ENCODE assay signal across 32 cellular contexts in genomic region chr1:4599951-4600481, GRCh38. TPM values are rescaled to one million over a fixed set of nuclear protein-coding genes. Genes with fewer than 3 reads are reported as not detected.
DNase-seq lines count a peak whose midpoint lies in the region; FAIRE-seq and TF ChIP-seq lines count a peak whose summit lies in the region.
"Had no signal": no experiment of that assay in that cellular context is flagged by ENCODE, and none has a peak within 500 bp of the region (broad histone marks: within the 10 kb centered on the region; RNA-seq: fewer than 3 reads in every experiment).

No MANE protein-coding gene starts in this region.

- peak overlapping the region; percentile 26 for H2BK15ac ChIP-seq in neuronal stem cell (ENCODE audit: low read length)

- H3K36me3 ChIP-seq in endodermal cell (ENCODE audit: control insufficient read depth, insufficient read depth, low read length) (no peaks in the 10 kb centered on the region), neuronal stem cell (replicated peaks in 1 of 2; ENCODE audit: control insufficient read depth in 2 of 2, insufficient read depth in 2 of 2, low read length in 2 of 2) (no peaks in the 10 kb centered on the region), kidney (ENCODE audit: control insufficient read depth in 1 of 2, insufficient read depth in 2 of 2, low read length in 2 of 2) (no peaks in the 10 kb centered on the region)
- H3K36me3 ChIP-seq: BLaER1 had no signal

- H4K8ac ChIP-seq in neuronal stem cell (ENCODE audit: low read depth, low read length) = no peak overlapping the region

- H4K91ac ChIP-seq in neuronal stem cell (ENCODE audit: low read depth, low read length, poor library complexity) = no peak overlapping the region

- H2BK5ac ChIP-seq in neuronal stem cell (ENCODE audit: low read length) = peak overlapping the region; percentile 25

- H3K4me3 Mint-ChIP-seq in endodermal cell = no peak overlapping the region
- no peak overlapping the region for H3K4me3 Mint-ChIP-seq in immature natural killer cell
- H3K4me3 Mint-ChIP-seq: CD4-positive, alpha-beta T cell; HFFc6 had no signal

- H2AFZ ChIP-seq in neuronal stem cell (ENCODE audit: low read length) = no peak overlapping the region

- peak overlapping the region; percentile 58 for H2BK120ac ChIP-seq in neuronal stem cell (ENCODE audit: low read depth, low read length)

- H3K27ac Mint-ChIP-seq in endodermal cell = no peak overlapping the region
- no peak overlapping the region for H3K27ac Mint-ChIP-seq in immature natural killer cell
- H3K27ac Mint-ChIP-seq: CD4-positive, alpha-beta T cell; HFFc6 had no signal

- H3K4me1 ChIP-seq in endodermal cell (ENCODE audit: control insufficient read depth, insufficient read depth, low read length) = peaks cover 4% of the 10 kb centered on the region
- peaks cover 0 to 7% of the 10 kb centered on the region in 2 donors for H3K4me1 ChIP-seq in neuronal stem cell (ENCODE audit: control insufficient read depth in 2 of 2, insufficient read depth in 1 of 2, low read depth in 1 of 2, low read length in 2 of 2)
- no peaks in the 10 kb centered on the region for H3K4me1 ChIP-seq in kidney (ENCODE audit: control insufficient read depth in 1 of 2, insufficient read depth in 1 of 2, low read depth in 1 of 2, low read length in 2 of 2)
- H3K4me1 ChIP-seq: Caco-2 had no signal

- peak overlapping the region; percentile 49 for H2BK12ac ChIP-seq in neuronal stem cell (ENCODE audit: low read length)

- H3K14ac ChIP-seq in neuronal stem cell (ENCODE audit: low read length) = no peak overlapping the region

- no peak overlapping the region for H3K23ac ChIP-seq in neuronal stem cell (ENCODE audit: low read depth, low read length, poor library complexity)

- no peak overlapping the region for H3K4me2 ChIP-seq in neuronal stem cell (ENCODE audit: insufficient read depth, low read length, poor library complexity, severe bottlenecking)
- H3K4me2 ChIP-seq: SK-N-SH had no signal

- no peak overlapping the region for H3K27ac ChIP-seq in endodermal cell (ENCODE audit: low read depth, low read length)
- H3K27ac ChIP-seq in neuronal stem cell (replicated peaks; ENCODE audit: low read length) = no peak overlapping the region
- H3K27ac ChIP-seq in kidney (ENCODE audit: low read depth in 2 of 2, low read length in 2 of 2) = no peak overlapping the region
- H3K27ac ChIP-seq: 22Rv1, BLaER1, RWPE1 had no signal

- peak overlapping the region; percentile 65 for H2AK5ac ChIP-seq in neuronal stem cell (ENCODE audit: low read depth, low read length)

- DNase-seq in activated CD8-positive, alpha-beta memory T cell treated with anti-CD3 and anti-CD28 coated beads for 24 hours = peak; percentile 40
- DNase-seq in activated CD8-positive, alpha-beta memory T cell treated with anti-CD3 and anti-CD28 coated beads, Interleukin-2, amount 50 U/mL, for 48 hours = no peak
- DNase-seq in endodermal cell = peak; percentile 71
- DNase-seq in neuronal stem cell (ENCODE audit: low spot score) = no peak
- DNase-seq in kidney = no peak
- DNase-seq in midbrain (lab: John Stamatoyannopoulos, UW) = no peak
- no peak for DNase-seq in UCSD-AML1 (lab: John Stamatoyannopoulos, UW; ENCODE audit: unreplicated experiment)
- no peak for DNase-seq in immature natural killer cell
- DNase-seq: ACHN; Caco-2; CD4-positive, alpha-beta T cell; DMS 273 treated with DMSO at 0.1 percent for 48 hours; DND-41; HFFc6; KBM-7; MM.1S; NCI-H1092; NCI-H1436 treated with DMSO at 0.1 percent for 48 hours; NCI-H1930; NCI-H2227 treated with DMSO at 0.1 percent for 48 hours; NCI-H510A treated with DMSO at 0.1 percent for 48 hours; NCI-H774; NK-92 treated with Interleukin-12 subunit alpha and Interleukin-12 subunit beta, amount 100 ng/mL, for 24 hours; SIG-M5; SK-N-SH had no signal

- no peak overlapping the region for H3K4me3 ChIP-seq in endodermal cell (ENCODE audit: low read length)
- H3K4me3 ChIP-seq in neuronal stem cell (ENCODE audit: low read length in 2 of 2) = no peak overlapping the region
- no peak overlapping the region for H3K4me3 ChIP-seq in kidney (ENCODE audit: low read length in 2 of 2)
- H3K4me3 ChIP-seq: BLaER1 had no signal

- peak overlapping the region; percentile 87 for H3K18ac ChIP-seq in neuronal stem cell (ENCODE audit: low read length)

- H3K9me3 ChIP-seq in endodermal cell (ENCODE audit: control insufficient read depth, low read length) (no peaks in the 10 kb centered on the region), neuronal stem cell (replicated peaks in 1 of 2; ENCODE audit: control insufficient read depth in 2 of 2, insufficient read depth in 1 of 2, low read depth in 1 of 2, low read length in 2 of 2) (no peaks in the 10 kb centered on the region), kidney (ENCODE audit: control insufficient read depth in 1 of 2, low read length in 2 of 2) (no peaks in the 10 kb centered on the region)
- H3K9me3 ChIP-seq: BLaER1, Caco-2, SK-N-SH had no signal

- intact Hi-C loops in kidney (cut with DNase I) = no loop called here

- no peak for FAIRE-seq in kidney (lab: Jason Lieb, UNC)
- FAIRE-seq: G401.6, GM18507, H54, HepG2 had no signal

- H3K36me3 Mint-ChIP-seq in endodermal cell (ENCODE audit: low read depth) = no peaks in the 10 kb centered on the region
- no peaks in the 10 kb centered on the region for H3K36me3 Mint-ChIP-seq in immature natural killer cell

- H3K27me3 Mint-ChIP-seq in endodermal cell (ENCODE audit: insufficient read depth) = peaks cover 6% of the 10 kb centered on the region
- H3K27me3 Mint-ChIP-seq in immature natural killer cell (ENCODE audit: low read depth in 3 of 3) = peaks cover 0 to 7% (median 2%) of the 10 kb centered on the region in 3 donors

- 90 to 94% methylated on average over 16 to 27 of the region's 27 CpGs for WGBS in endodermal cell (ENCODE audit: insufficient coverage in 1 of 2, insufficient read length in 1 of 2), 2 experiments
- WGBS in neuronal stem cell (ENCODE audit: extremely low coverage in 2 of 2, insufficient read length in 2 of 2, insufficient replicate concordance in 1 of 2), 2 donors = no CpG with 5 or more reads among the region's 27 CpGs

- no peak overlapping the region for H3K4ac ChIP-seq in neuronal stem cell (ENCODE audit: low read length)

- H3K27me3 ChIP-seq in endodermal cell (ENCODE audit: control insufficient read depth, insufficient read depth, low read length, poor library complexity, severe bottlenecking) (no peaks in the 10 kb centered on the region), neuronal stem cell (ENCODE audit: control insufficient read depth in 3 of 3, insufficient read depth in 3 of 3, low read depth in 1 of 3, low read length in 3 of 3) (peaks cover 0 to 18% (median 0%) of the 10 kb centered on the region in 3 experiments)

- H3K79me1 ChIP-seq in neuronal stem cell (ENCODE audit: low read depth, low read length) = no peaks in the 10 kb centered on the region

- peaks cover 11% of the 10 kb centered on the region for H3K4me1 Mint-ChIP-seq in endodermal cell
- no peaks in the 10 kb centered on the region for H3K4me1 Mint-ChIP-seq in immature natural killer cell

- no peak for TF ChIP-seq CTCF in endodermal cell (conservative IDR thresholded peaks at IDR 0.05)
- TF ChIP-seq CTCF in kidney (IDR thresholded peaks at IDR 0.05; ENCODE audit: borderline replicate concordance, extremely low read depth, insufficient read depth) = no peak

- H3K9ac ChIP-seq in endodermal cell (ENCODE audit: extremely low read depth, low read length, poor library complexity, severe bottlenecking) = no peak overlapping the region
- no peak overlapping the region for H3K9ac ChIP-seq in neuronal stem cell (ENCODE audit: low read depth, low read length, poor library complexity)
- no peak overlapping the region for H3K9ac ChIP-seq in kidney (ENCODE audit: low read length in 2 of 2)
- H3K9ac ChIP-seq: BLaER1, SK-N-SH had no signal

- H3K9me3 Mint-ChIP-seq in endodermal cell (no peaks in the 10 kb centered on the region), immature natural killer cell (no peaks in the 10 kb centered on the region)
- H3K9me3 Mint-ChIP-seq: CD4-positive, alpha-beta T cell had no signal

RNA-seq across cellular contexts. Expression of gene AJAP1, which starts 54.4 kb away (rescaled TPM):
- total RNA-seq in endodermal cell (10 to 100 TPM; 19.4 to 22.1 TPM), kidney (5.5 TPM)
- polyA plus RNA-seq in endodermal cell (2013, experiment 1 of 2) = 5.5 TPM
- 6.1 TPM for polyA plus RNA-seq in endodermal cell (2013, experiment 2 of 2)
- polyA plus RNA-seq in neuronal stem cell (2013, experiment 1 of 2) = 0.32 TPM
- polyA plus RNA-seq in neuronal stem cell (2013, experiment 2 of 2) = 0.42 TPM
- polyA plus RNA-seq in kidney (ENCODE audit: insufficient read depth, low read depth, low replicate concordance) (2.7 TPM), immature natural killer cell (not detected)
- total RNA-seq: Caco-2, HepG2, HFFc6 had no signal
- polyA plus RNA-seq: HepG2, SK-N-SH had no signal

Comparison
In these comparisons a context has a peak if more than half of its experiments do, and no peak if none do; other contexts are left out.
1. DNase-seq: peak in activated CD8-positive, alpha-beta memory T cell treated with anti-CD3 and anti-CD28 coated beads for 24 hours (single experiment) and endodermal cell (single experiment); none in activated CD8-positive, alpha-beta memory T cell treated with anti-CD3 and anti-CD28 coated beads, Interleukin-2, amount 50 U/mL, for 48 hours (single experiment), neuronal stem cell (single experiment), kidney (single experiment), midbrain (single experiment), UCSD-AML1 (single experiment) and immature natural killer cell (0 of 3).